In the genomic region with DNA sequence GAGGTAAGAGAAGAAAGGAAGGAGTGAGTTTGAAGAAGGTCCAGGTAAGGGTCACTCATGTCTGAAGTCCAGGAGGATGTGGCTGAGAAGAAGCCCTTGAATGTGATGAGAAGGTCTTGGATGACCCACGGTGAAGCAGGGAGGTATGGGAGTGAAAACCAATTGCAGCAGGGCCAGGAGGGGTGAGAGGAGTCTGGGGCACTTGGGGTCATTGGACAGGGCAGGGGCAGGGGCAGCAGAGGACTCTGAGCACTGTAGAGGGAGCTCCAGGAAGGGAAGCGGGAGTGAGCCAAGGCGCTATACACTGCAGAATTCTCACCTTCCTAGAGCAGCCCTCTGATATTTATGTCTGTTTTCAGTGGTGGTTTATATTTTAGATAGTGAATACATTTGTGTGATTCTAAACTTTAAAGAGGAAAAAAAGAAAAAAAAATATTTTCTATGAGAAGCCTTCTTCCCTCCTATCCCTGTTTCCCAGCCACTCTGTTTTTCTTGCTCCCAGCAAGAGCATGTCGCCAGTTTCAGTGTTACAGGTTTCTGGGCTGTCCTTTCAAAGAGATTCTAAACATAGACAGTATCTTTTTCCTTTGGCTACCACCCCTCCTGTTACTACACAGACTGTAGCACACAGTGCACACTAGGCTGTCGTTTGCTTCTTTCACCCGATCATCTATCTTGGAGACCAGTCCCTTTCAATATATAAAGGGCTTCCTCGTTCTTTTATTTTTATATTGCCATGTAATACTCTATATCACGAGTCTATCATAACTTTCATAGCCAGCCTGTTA, we compare ENCODE assay signal across 15 cellular contexts. TPM values are rescaled to one million over a fixed set of nuclear protein-coding genes. Genes with fewer than 3 reads are reported as not detected.
DNase-seq lines count a peak whose midpoint lies in the region; ATAC-seq and TF ChIP-seq lines count a peak whose summit lies in the region.
"Had no signal": no experiment of that assay in that cellular context is flagged by ENCODE, and none has a peak within 500 bp of the region (broad histone marks: within the 10 kb centered on the region; RNA-seq: fewer than 3 reads in every experiment).

No MANE protein-coding gene starts in this region.

- no peak overlapping the region for H3K27ac Mint-ChIP-seq in activated CD8-positive, alpha-beta memory T cell treated with anti-CD3 and anti-CD28 coated beads, Interleukin-2, amount 10 ng/mL, durations not matched to agents 7 days and 5 days
- H3K27ac Mint-ChIP-seq in HFFc6, result peak overlapping the region; percentile 52; the same call in 1 of the 2 replicates

- H3K36me3 ChIP-seq in sigmoid colon, result peaks cover 0 to 11% (median 4%) of the 10 kb centered on the region in 4 donors
- H3K36me3 ChIP-seq: Peyer's patch had no signal

- no peaks in the 10 kb centered on the region for H3K27me3 Mint-ChIP-seq in activated CD8-positive, alpha-beta memory T cell treated with anti-CD3 and anti-CD28 coated beads, Interleukin-2, amount 10 ng/mL, durations not matched to agents 7 days and 5 days
- H3K27me3 Mint-ChIP-seq in HFFc6 (ENCODE audit: insufficient read depth), result peaks cover 1% of the 10 kb centered on the region; the same call in 1 of the 2 replicates

- H3K4me1 ChIP-seq in sigmoid colon, result peaks cover 0 to 66% (median 56%) of the 10 kb centered on the region in 4 donors

- no peak overlapping the region for H3K4me3 Mint-ChIP-seq in activated CD8-positive, alpha-beta memory T cell treated with anti-CD3 and anti-CD28 coated beads, Interleukin-2, amount 10 ng/mL, durations not matched to agents 7 days and 5 days
- H3K4me3 Mint-ChIP-seq in HFFc6, result no peak overlapping the region

- peaks cover 14% of the 10 kb centered on the region for H3K4me1 Mint-ChIP-seq in activated CD8-positive, alpha-beta memory T cell treated with anti-CD3 and anti-CD28 coated beads, Interleukin-2, amount 10 ng/mL, durations not matched to agents 7 days and 5 days
- peaks cover 43% of the 10 kb centered on the region for H3K4me1 Mint-ChIP-seq in HFFc6 (ENCODE audit: low read depth)

- intact Hi-C loops in sigmoid colon (cut with DNase I), result loop anchor here (2.0 kb wide), 1 partner anchor 24 kb away; a partner anchor contains a TSS

- H3K27ac ChIP-seq in sigmoid colon, result peak overlapping the region in 3 of 4 donors; percentile 44 to 82 (median 54)
- H3K27ac ChIP-seq: C4-2B had no signal

- TF ChIP-seq CTCF in HFFc6 (IDR thresholded peaks at IDR 0.05), result no peak
- no peak for TF ChIP-seq CTCF in sigmoid colon (IDR thresholded peaks at IDR 0.05)

- WGBS in sigmoid colon, 2 donors, result 72 to 87% methylated on average over 8 of the region's 8 CpGs

- no peak overlapping the region for H3K4me3 ChIP-seq in sigmoid colon

- H3K9me3 Mint-ChIP-seq in activated CD8-positive, alpha-beta memory T cell treated with anti-CD3 and anti-CD28 coated beads, Interleukin-2, amount 10 ng/mL, durations not matched to agents 7 days and 5 days (ENCODE audit: low read depth), result no peaks in the 10 kb centered on the region
- peaks cover 6% of the 10 kb centered on the region for H3K9me3 Mint-ChIP-seq in HFFc6

- CTCF ChIA-PET in activated CD8-positive, alpha-beta memory T cell treated with anti-CD3 and anti-CD28 coated beads, Interleukin-2, amount 10 ng/mL, durations not matched to agents 7 days and 5 days (lab: Charles Lee), result no interaction called here

- no peak for ATAC-seq in activated CD8-positive, alpha-beta memory T cell treated with anti-CD3 and anti-CD28 coated beads, Interleukin-2, amount 10 ng/mL, durations not matched to agents 7 days and 5 days
- ATAC-seq in HG03439 (IDR thresholded peaks at IDR 0.05; ENCODE audit: unreplicated experiment) (no peak), GM19455 (IDR thresholded peaks at IDR 0.05; ENCODE audit: unreplicated experiment) (no peak)

- H3K27me3 ChIP-seq in sigmoid colon, result no peaks in the 10 kb centered on the region
- H3K27me3 ChIP-seq: Peyer's patch had no signal

- H3K36me3 Mint-ChIP-seq in activated CD8-positive, alpha-beta memory T cell treated with anti-CD3 and anti-CD28 coated beads, Interleukin-2, amount 10 ng/mL, durations not matched to agents 7 days and 5 days, result peaks cover 11% of the 10 kb centered on the region
- H3K36me3 Mint-ChIP-seq in HFFc6 (ENCODE audit: low read depth), result peaks cover 8% of the 10 kb centered on the region

- TF ChIP-seq EP300 in sigmoid colon (IDR thresholded peaks at IDR 0.05), result no peak

- peak; percentile 8 for DNase-seq in activated CD8-positive, alpha-beta memory T cell treated with anti-CD3 and anti-CD28 coated beads, Interleukin-2, amount 50 U/mL, for 48 hours
- no peak for DNase-seq in activated CD8-positive, alpha-beta memory T cell treated with anti-CD3 and anti-CD28 coated beads, Interleukin-2, amount 10 ng/mL, durations not matched to agents 7 days and 5 days
- DNase-seq in HFFc6, result no peak
- peak; percentile 29 for DNase-seq in islet precursor cell
- peak; percentile 6 for DNase-seq in sigmoid colon
- DNase-seq in SIG-M5 (lab: John Stamatoyannopoulos, UW), result no peak
- DNase-seq: DMS53, Kasumi-1, NCI-H1417, NCI-H2029, NCI-H510A treated with DMSO at 0.1 percent for 48 hours had no signal

- no peak for TF ChIP-seq POLR2A in sigmoid colon (IDR thresholded peaks at IDR 0.05)

- H3K9me3 ChIP-seq in sigmoid colon, result no peaks in the 10 kb centered on the region
- H3K9me3 ChIP-seq: Peyer's patch had no signal

RNA-seq across cellular contexts. Expression of a gene that starts 24.5 kb away (rescaled TPM):
- total RNA-seq in activated CD8-positive, alpha-beta memory T cell treated with anti-CD3 and anti-CD28 coated beads, Interleukin-2, amount 10 ng/mL, durations not matched to agents 7 days and 5 days, result 10 to 100 TPM; 37.2 to 46.9 TPM
- total RNA-seq in HFFc6 (2021; fragmentation: NEBNext Ultra II Directional; extraction: Animal tissue kit (Norgen Biotek cat#: 25700)), result 10 to 100 TPM; 29.0 to 43.9 (median 36.0) TPM
- 100 to 1,000 TPM in 2 of 4 donors, 10 to 100 TPM in 2; 60.4 to 105 (median 94.0) TPM for total RNA-seq in sigmoid colon
- 10 to 100 TPM; 22.9 to 35.4 (median 27.9) TPM for polyA plus RNA-seq in sigmoid colon

RNA-seq across cellular contexts. Expression of a gene that starts 53.6 kb away (rescaled TPM):
- 10 to 100 TPM; 66.7 to 73.0 TPM for total RNA-seq in activated CD8-positive, alpha-beta memory T cell treated with anti-CD3 and anti-CD28 coated beads, Interleukin-2, amount 10 ng/mL, durations not matched to agents 7 days and 5 days
- 10 to 100 TPM; 52.5 to 61.5 (median 57.3) TPM for total RNA-seq in HFFc6 (2021; fragmentation: NEBNext Ultra II Directional; extraction: Animal tissue kit (Norgen Biotek cat#: 25700))
- total RNA-seq in sigmoid colon, result 10 to 100 TPM; 36.0 to 61.2 (median 42.9) TPM
- polyA plus RNA-seq in sigmoid colon, result 10 to 100 TPM; 31.2 to 46.1 (median 36.3) TPM

Comparison
In these comparisons a context has a peak if more than half of its experiments do, and no peak if none do; other contexts are left out.
1. DNase-seq: peak in activated CD8-positive, alpha-beta memory T cell treated with anti-CD3 and anti-CD28 coated beads, Interleukin-2, amount 50 U/mL, for 48 hours (single experiment), islet precursor cell (single experiment) and sigmoid colon (single experiment); none in activated CD8-positive, alpha-beta memory T cell treated with anti-CD3 and anti-CD28 coated beads, Interleukin-2, amount 10 ng/mL, durations not matched to agents 7 days and 5 days (single experiment), HFFc6 (single experiment) and SIG-M5 (single experiment).